ENCODE assay signal across 9 cellular contexts in genomic region chr1:209875510-209875909, GRCh38. TPM values are rescaled to one million over a fixed set of nuclear protein-coding genes. Genes with fewer than 3 reads are reported as not detected.
DNase-seq lines count a peak whose midpoint lies in the region; ATAC-seq and TF ChIP-seq lines count a peak whose summit lies in the region.
"Had no signal": no experiment of that assay in that cellular context is flagged by ENCODE, and none has a peak within 500 bp of the region (broad histone marks: within the 10 kb centered on the region; RNA-seq: fewer than 3 reads in every experiment).

No MANE protein-coding gene starts in this region.

- no peaks in the 10 kb centered on the region for H3K9me3 ChIP-seq in AG04450 (ENCODE audit: control insufficient read depth, insufficient read depth, low read length)
- H3K9me3 ChIP-seq: thoracic aorta had no signal

- ATAC-seq in HG03521 (IDR thresholded peaks at IDR 0.05; ENCODE audit: unreplicated experiment) (no peak), HG03108 (IDR thresholded peaks at IDR 0.05; ENCODE audit: unreplicated experiment) (no peak), GM21390 (IDR thresholded peaks at IDR 0.05; ENCODE audit: unreplicated experiment) (no peak)

- TF ChIP-seq CTCF in AG04450 (IDR thresholded peaks at IDR 0.05; ENCODE audit: low read depth, low read length) = peak; percentile 70

- H3K4me3 ChIP-seq in AG04450 (ENCODE audit: low read depth, low read length) = no peak overlapping the region
- H3K4me3 ChIP-seq: thoracic aorta had no signal

- no peaks in the 10 kb centered on the region for H3K27me3 ChIP-seq in AG04450 (ENCODE audit: control insufficient read depth, insufficient read depth, low read length)

- H3K27ac ChIP-seq in AG04450 (ENCODE audit: low read depth, low read length) = peak overlapping the region; percentile 41
- H3K27ac ChIP-seq: thoracic aorta had no signal

- DNase-seq in AG04450 (ENCODE audit: low read depth, low spot score) (no peak), LHCN-M2 (ENCODE audit: low read depth) (peak; percentile 88), SK-N-DZ (ENCODE audit: low spot score) (peak; percentile 85), iPS-NIHi11 (ENCODE audit: low spot score) (peak; percentile 37)
- no peak for DNase-seq in stimulated activated CD4-positive, alpha-beta T cell treated with anti-CD3 and anti-CD28 coated beads, Interleukin-4, amount 100 ng/mL, for 4 hours

- POLR2A ChIA-PET in AG04450 (lab: Yijun Ruan, JAX) = interaction anchor here (1.0 kb wide), 1 partner anchor 62 kb away, joined by 3 read pairs; the partner anchor contains the start of gene SYT14

- CTCF ChIA-PET in AG04450 (lab: Charles Lee) = interaction anchor here (0.6 to 3.8 kb wide), 31 partner anchors 9 to 525 kb away, joined by 3 to 46 read pairs (median 5); partner anchors contain the start of genes IRF6 and UTP25

RNA-seq across cellular contexts. Expression of gene UTP25, which starts 47.7 kb away (rescaled TPM):
- polyA plus RNA-seq in AG04450 (2011; rRNA removed) = 7.5 and 8.6 TPM in 2 replicates
- polyA minus RNA-seq in AG04450 (2011; rRNA and poly(A)+ RNA removed) = 9.4 and 10.8 TPM in 2 replicates
- 8.1 and 9.5 TPM in 2 replicates for total RNA-seq in LHCN-M2 (2014; rRNA removed)
- polyA plus RNA-seq in LHCN-M2 (2012) = 5.6 TPM
- 9.6 and 10.8 TPM in 2 replicates for polyA plus RNA-seq in SK-N-DZ (2014; cell fraction: cytosol; rRNA removed)
- 10.2 and 11.0 TPM in 2 replicates for polyA plus RNA-seq in SK-N-DZ (2014; cell fraction: nucleus; rRNA removed)

Comparison
In these comparisons a context has a peak if more than half of its experiments do, and no peak if none do; other contexts are left out.
1. DNase-seq: peak in LHCN-M2 (single experiment), SK-N-DZ (single experiment) and iPS-NIHi11 (single experiment); none in AG04450 (single experiment) and stimulated activated CD4-positive, alpha-beta T cell treated with anti-CD3 and anti-CD28 coated beads, Interleukin-4, amount 100 ng/mL, for 4 hours (0 of 2).